1 cellular context compared by ENCODE assay signal in genomic region chr20:49685161-49685601, GRCh38.
A peak's percentile ranks its signal among the peaks of the same experiment; 100 is the strongest.
TF ChIP-seq lines count a peak whose summit lies in the region.

No MANE protein-coding gene starts in this region.

TF ChIP-seq in HepG2, 621 proteins besides CTCF, POLR2A, EP300 and RAD21:
- TF ChIP-seq ZNF143 (CRISPR knock-in tag; IDR thresholded peaks at IDR 0.05) (0 out of 2 replicates have a peak, but pooled peaks have one; percentile 25), NKX3-1 (CRISPR knock-in tag; IDR thresholded peaks at IDR 0.05) (no peak)
